ENCODE assay signal across 23 cellular contexts in genomic region chr19:49415102-49415809, GRCh38. TPM values are rescaled to one million over a fixed set of nuclear protein-coding genes. Genes with fewer than 3 reads are reported as not detected.
DNase-seq lines count a peak whose midpoint lies in the region; ATAC-seq, FAIRE-seq and TF ChIP-seq lines count a peak whose summit lies in the region.
"Had no signal": no experiment of that assay in that cellular context is flagged by ENCODE, and none has a peak within 500 bp of the region (broad histone marks: within the 10 kb centered on the region; RNA-seq: fewer than 3 reads in every experiment).

No MANE protein-coding gene starts in this region.

- DNase-seq in A673 (ENCODE audit: low spot score), result no peak
- DNase-seq in GM18507 (ENCODE audit: extremely low spot score, insufficient read length, low read depth), result peak; percentile 58
- DNase-seq in NT2/D1 (ENCODE audit: low read depth, low spot score), result no peak
- DNase-seq in hepatic stellate cell (ENCODE audit: low spot score), result peak; percentile 44
- DNase-seq in NCI-H69 (lab: John Stamatoyannopoulos, UW), result no peak
- DNase-seq in activated T-cell treated with anti-CD3 and anti-CD28 coated beads, Interleukin-2, amount 50 U/mL, for 72 hours, result no peak
- DNase-seq: activated CD4-positive, alpha-beta memory T cell treated with anti-CD3 and anti-CD28 coated beads for 36 hours; adrenal gland; endodermal cell; NCI-H2081; NCI-H526 treated with DMSO at 0.1 percent for 48 hours; stimulated activated CD4-positive, alpha-beta T cell treated with anti-CD3 and anti-CD28 coated beads, Interleukin-2, amount 100 ng/mL, for 48 hours; tibial artery had no signal

- H3K4me3 ChIP-seq in A673 (ENCODE audit: low read depth, low read length, poor library complexity, severe bottlenecking) (no peak overlapping the region), NT2/D1 (ENCODE audit: insufficient read length, low read depth) (no peak overlapping the region)
- H3K4me3 ChIP-seq: A549, adrenal gland, right atrium auricular region, tibial artery had no signal

- no peaks in the 10 kb centered on the region for H3K9me3 Mint-ChIP-seq in activated T-cell treated with anti-CD3 and anti-CD28 coated beads, Interleukin-2, amount 50 U/mL, for 72 hours
- H3K9me3 Mint-ChIP-seq: activated CD4-positive, alpha-beta memory T cell treated with anti-CD3 and anti-CD28 coated beads for 36 hours; endodermal cell; neural crest cell had no signal

- no peak for ATAC-seq in GM21619 (IDR thresholded peaks at IDR 0.05; ENCODE audit: unreplicated experiment)
- ATAC-seq in HG03095 (IDR thresholded peaks at IDR 0.05; ENCODE audit: unreplicated experiment), result no peak
- no peak for ATAC-seq in activated T-cell treated with anti-CD3 and anti-CD28 coated beads, Interleukin-2, amount 50 U/mL, for 72 hours (replicated peaks in 1 of 2)
- ATAC-seq: A549 had no signal

- CTCF ChIA-PET in A673 (lab: Charles Lee), result no interaction called here

- no peak for TF ChIP-seq CTCF in A673 (conservative IDR thresholded peaks at IDR 0.05; ENCODE audit: low read depth, low read length)

- H3K27ac ChIP-seq in A673 (ENCODE audit: low read depth, low read length, poor library complexity, severe bottlenecking), result peak overlapping the region; percentile 28
- H3K27ac ChIP-seq: A549, adrenal gland, right atrium auricular region, tibial artery had no signal

- H3K4me3 Mint-ChIP-seq in activated T-cell treated with anti-CD3 and anti-CD28 coated beads, Interleukin-2, amount 50 U/mL, for 72 hours, result no peak overlapping the region
- H3K4me3 Mint-ChIP-seq: activated CD4-positive, alpha-beta memory T cell treated with anti-CD3 and anti-CD28 coated beads for 36 hours; endodermal cell; neural crest cell had no signal

- H3K27ac Mint-ChIP-seq in activated T-cell treated with anti-CD3 and anti-CD28 coated beads, Interleukin-2, amount 50 U/mL, for 72 hours, result no peak overlapping the region
- H3K27ac Mint-ChIP-seq: activated CD4-positive, alpha-beta memory T cell treated with anti-CD3 and anti-CD28 coated beads for 36 hours; endodermal cell had no signal

- peaks cover 18% of the 10 kb centered on the region for H3K4me1 Mint-ChIP-seq in activated T-cell treated with anti-CD3 and anti-CD28 coated beads, Interleukin-2, amount 50 U/mL, for 72 hours (ENCODE audit: low read depth)

- FAIRE-seq in GM18507 (lab: Jason Lieb, UNC), result peak; percentile 75
- FAIRE-seq: A549, frontal cortex, RCC 7860 had no signal

- peaks cover 23% of the 10 kb centered on the region for H3K27me3 Mint-ChIP-seq in activated T-cell treated with anti-CD3 and anti-CD28 coated beads, Interleukin-2, amount 50 U/mL, for 72 hours (ENCODE audit: low read depth)

- H3K36me3 Mint-ChIP-seq in activated T-cell treated with anti-CD3 and anti-CD28 coated beads, Interleukin-2, amount 50 U/mL, for 72 hours (ENCODE audit: insufficient read depth in 2 of 2), result no peaks in the 10 kb centered on the region
- H3K36me3 Mint-ChIP-seq: activated CD4-positive, alpha-beta memory T cell treated with anti-CD3 and anti-CD28 coated beads for 36 hours had no signal

- no peaks in the 10 kb centered on the region for H3K4me1 ChIP-seq in A673 (ENCODE audit: insufficient read depth, low read length, poor library complexity, severe bottlenecking)
- peaks cover 22% of the 10 kb centered on the region for H3K4me1 ChIP-seq in NT2/D1 (ENCODE audit: insufficient read depth, insufficient read length)
- H3K4me1 ChIP-seq: A549, adrenal gland, right atrium auricular region, tibial artery had no signal

- H3K36me3 ChIP-seq in A673 (ENCODE audit: insufficient read depth, low read length, poor library complexity, severe bottlenecking) (no peaks in the 10 kb centered on the region), NT2/D1 (ENCODE audit: insufficient read depth, insufficient read length, low read length) (no peaks in the 10 kb centered on the region)
- H3K36me3 ChIP-seq: adrenal gland, right atrium auricular region, tibial artery had no signal

- H3K27me3 ChIP-seq in A673 (replicated peaks; ENCODE audit: insufficient read depth, low read depth, low read length, poor library complexity) (peaks cover 13% of the 10 kb centered on the region), NT2/D1 (ENCODE audit: insufficient read depth, insufficient read length) (no peaks in the 10 kb centered on the region)

- no peaks in the 10 kb centered on the region for H3K9me3 ChIP-seq in A673 (ENCODE audit: low read depth, low read length, poor library complexity, severe bottlenecking)
- no peaks in the 10 kb centered on the region for H3K9me3 ChIP-seq in NT2/D1 (ENCODE audit: insufficient read depth, low read length)
- H3K9me3 ChIP-seq: A549, adrenal gland, right atrium auricular region, tibial artery had no signal

- POLR2A ChIA-PET in A673 (lab: Charles Lee; ENCODE audit: low non-redundant PET), result no interaction called here

- intact Hi-C loops in A673 (cut with micrococcal nuclease; ENCODE audit: unreplicated experiment), result no loop called here

- no TSS peak for BruUV-seq in A673 (replicated peaks; lab: Mats Ljungman, UMichigan)

- peak overlapping the region; percentile 15 for H3K9ac ChIP-seq in NT2/D1 (ENCODE audit: insufficient read length, low read depth)

RNA-seq across cellular contexts. Expression of gene PTH2, which starts 8.0 kb away (rescaled TPM):
- total RNA-seq in A673 (2021), result not detected in 2 replicates
- not detected for total RNA-seq in activated T-cell treated with anti-CD3 and anti-CD28 coated beads, Interleukin-2, amount 50 U/mL, for 72 hours
- total RNA-seq: activated CD4-positive, alpha-beta memory T cell treated with anti-CD3 and anti-CD28 coated beads for 36 hours; adrenal gland; endodermal cell; frontal cortex; HT-29; lung microvascular endothelial cell; M059J; neural crest cell; right atrium auricular region had no signal

RNA-seq across cellular contexts. Expression of gene GFY, which starts 9.9 kb away (rescaled TPM):
- total RNA-seq in A673 (2021), result not detected in 2 replicates
- total RNA-seq in activated T-cell treated with anti-CD3 and anti-CD28 coated beads, Interleukin-2, amount 50 U/mL, for 72 hours, result not detected
- total RNA-seq: activated CD4-positive, alpha-beta memory T cell treated with anti-CD3 and anti-CD28 coated beads for 36 hours; adrenal gland; frontal cortex; HT-29; lung microvascular endothelial cell; M059J; neural crest cell; right atrium auricular region had no signal

RNA-seq across cellular contexts. Expression of gene SLC17A7, which starts 26.1 kb away (rescaled TPM):
- total RNA-seq in A673 (2021), result 1.7 and 1.8 TPM in 2 replicates
- total RNA-seq in activated T-cell treated with anti-CD3 and anti-CD28 coated beads, Interleukin-2, amount 50 U/mL, for 72 hours, result under 1 TPM; 0.42 to 0.74 TPM
- total RNA-seq: M059J had no signal

RNA-seq across cellular contexts. Expression of gene KASH5, which starts 27.2 kb away (rescaled TPM):
- total RNA-seq in A673 (2021), result 0.37 TPM in 1 of 2 replicates, not detected in the other
- 1 to 10 TPM; 1.6 to 3.0 TPM for total RNA-seq in activated T-cell treated with anti-CD3 and anti-CD28 coated beads, Interleukin-2, amount 50 U/mL, for 72 hours
- total RNA-seq: frontal cortex, HT-29, lung microvascular endothelial cell, M059J, neural crest cell, right atrium auricular region had no signal

RNA-seq across cellular contexts. Expression of gene PIH1D1, which starts 36.4 kb away (rescaled TPM):
- 122 and 131 TPM in 2 replicates for total RNA-seq in A673 (2021)
- 100 to 1,000 TPM; 128 to 132 TPM for total RNA-seq in activated T-cell treated with anti-CD3 and anti-CD28 coated beads, Interleukin-2, amount 50 U/mL, for 72 hours

Comparison
In these comparisons a context has a peak if more than half of its experiments do, and no peak if none do; other contexts are left out.
1. DNase-seq: peak in GM18507 (single experiment) and hepatic stellate cell (single experiment); none in A673 (single experiment), NT2/D1 (single experiment), NCI-H69 (single experiment) and activated T-cell treated with anti-CD3 and anti-CD28 coated beads, Interleukin-2, amount 50 U/mL, for 72 hours (0 of 2).